10 cellular contexts compared by ENCODE assay signal in the genomic region with DNA sequence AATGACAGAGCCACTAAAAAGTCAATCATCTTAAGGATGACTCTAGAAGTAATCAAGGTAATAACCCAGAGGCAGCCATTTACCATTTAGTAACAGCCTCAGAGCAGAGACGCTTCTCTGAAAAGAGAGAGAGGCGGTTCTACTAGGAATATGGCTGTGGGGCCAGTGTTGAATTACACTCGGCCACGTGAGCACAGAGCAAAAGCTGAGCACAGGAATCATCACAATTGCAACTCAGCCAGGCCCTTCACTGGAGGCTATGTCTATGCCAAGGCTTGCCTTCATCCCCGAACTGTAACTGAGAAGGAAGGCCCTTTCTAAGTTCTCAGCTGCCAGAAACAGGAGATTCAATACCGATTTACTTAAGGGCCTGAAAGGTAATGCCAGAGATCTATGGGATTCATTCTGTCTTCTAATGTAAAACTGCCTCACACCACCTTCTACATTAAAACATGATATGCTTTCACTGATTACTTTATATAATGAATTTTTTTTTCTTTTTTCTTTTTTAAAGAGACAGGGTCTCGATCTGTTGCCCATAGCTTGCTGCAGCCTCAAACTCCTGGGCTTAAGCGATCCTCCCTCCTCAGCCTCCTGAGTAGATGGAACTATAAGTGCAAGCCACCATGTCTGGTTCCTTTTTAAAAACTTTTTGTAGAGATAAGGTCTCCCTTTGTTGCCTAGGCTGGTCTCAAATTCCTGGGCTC.
DNase-seq lines count a peak whose midpoint lies in the region; ATAC-seq and TF ChIP-seq lines count a peak whose summit lies in the region.
"Had no signal": no experiment of that assay in that cellular context is flagged by ENCODE, and none has a peak within 500 bp of the region (broad histone marks: within the 10 kb centered on the region; RNA-seq: fewer than 3 reads in every experiment).

No MANE protein-coding gene starts in this region.

- no peaks in the 10 kb centered on the region for H3K36me3 ChIP-seq in neutrophil

- DNase-seq in COLO829 (ENCODE audit: low spot score): peak; percentile 30
- peak; percentile 97 for DNase-seq in NCI-H510A treated with DMSO at 0.1 percent for 48 hours (lab: John Stamatoyannopoulos, UW)
- DNase-seq in fibroblast of peridontal ligament (ENCODE audit: extremely low read depth): peak; percentile 82
- no peak for DNase-seq in stimulated activated CD4-positive, alpha-beta T cell treated with anti-CD3 and anti-CD28 coated beads, Interleukin-2, amount 100 ng/mL, for 24 hours
- DNase-seq: activated gamma-delta T cell treated with Interleukin-2 at 50 U/mL for 16 hours had no signal

- no peaks in the 10 kb centered on the region for H3K4me1 ChIP-seq in neutrophil (ENCODE audit: control insufficient read depth in 1 of 2, insufficient read depth in 1 of 2, low read depth in 1 of 2, low read length in 1 of 2)

- no peak for ATAC-seq in GM19328 (IDR thresholded peaks at IDR 0.05; ENCODE audit: unreplicated experiment)
- ATAC-seq in GM19463 (IDR thresholded peaks at IDR 0.05; ENCODE audit: unreplicated experiment): no peak
- ATAC-seq in GM18858 (IDR thresholded peaks at IDR 0.05; ENCODE audit: unreplicated experiment): no peak

- no peak for TF ChIP-seq CTCF in neutrophil (IDR thresholded peaks at IDR 0.05)

- no peaks in the 10 kb centered on the region for H3K27me3 ChIP-seq in neutrophil

- H3K9me3 ChIP-seq in neutrophil: no peaks in the 10 kb centered on the region

- H3K27ac ChIP-seq in neutrophil: peak overlapping the region; percentile 27
- H3K27ac ChIP-seq: VCaP had no signal

- H3K4me3 ChIP-seq in neutrophil (ENCODE audit: low read depth in 1 of 2, low read length in 1 of 2): no peak overlapping the region

Comparison
In these comparisons a context has a peak if more than half of its experiments do, and no peak if none do; other contexts are left out.
1. DNase-seq: peak in COLO829 (single experiment), NCI-H510A treated with DMSO at 0.1 percent for 48 hours (single experiment) and fibroblast of peridontal ligament (single experiment); none in stimulated activated CD4-positive, alpha-beta T cell treated with anti-CD3 and anti-CD28 coated beads, Interleukin-2, amount 100 ng/mL, for 24 hours (0 of 2).